In genomic region chr6:111555041-111555440, GRCh38 we compare ENCODE assay signal across 11 cellular contexts. TPM values are rescaled to one million over a fixed set of nuclear protein-coding genes. Genes with fewer than 3 reads are reported as not detected.
DNase-seq lines count a peak whose midpoint lies in the region; TF ChIP-seq lines count a peak whose summit lies in the region.
"Had no signal": no experiment of that assay in that cellular context is flagged by ENCODE, and none has a peak within 500 bp of the region (broad histone marks: within the 10 kb centered on the region; RNA-seq: fewer than 3 reads in every experiment).

No MANE protein-coding gene starts in this region.

- peak; percentile 20 for TF ChIP-seq CTCF in fibroblast of mammary gland (conservative IDR thresholded peaks at IDR 0.05; ENCODE audit: control insufficient read depth, insufficient read depth, low read depth, low read length)
- TF ChIP-seq CTCF in colonic mucosa (IDR thresholded peaks at IDR 0.05) = no peak
- no peak for TF ChIP-seq CTCF in smooth muscle cell (IDR thresholded peaks at IDR 0.05; ENCODE audit: borderline replicate concordance, insufficient read depth, poor library complexity, severe bottlenecking)

- no peaks in the 10 kb centered on the region for H3K79me2 ChIP-seq in smooth muscle cell (ENCODE audit: low read depth)

- intact Hi-C loops in colonic mucosa (cut with DNase I) = no loop called here

- no peaks in the 10 kb centered on the region for H3K27me3 ChIP-seq in colonic mucosa
- no peaks in the 10 kb centered on the region for H3K27me3 ChIP-seq in smooth muscle cell (ENCODE audit: low read depth)

- H4K20me1 ChIP-seq in smooth muscle cell (ENCODE audit: low read depth) = no peaks in the 10 kb centered on the region

- no peak overlapping the region for H3K4me2 ChIP-seq in smooth muscle cell

- DNase-seq in Ammon's horn (ENCODE audit: low spot score) = peak; percentile 47
- DNase-seq in NCI-H446 (lab: John Stamatoyannopoulos, UW) = peak; percentile 40 to 83
- peak; percentile 94 for DNase-seq in fibroblast of mammary gland (ENCODE audit: low read depth)
- DNase-seq in renal cortical epithelial cell (ENCODE audit: low read depth) = peak; percentile 57
- DNase-seq in activated CD8-positive, alpha-beta memory T cell treated with anti-CD3 and anti-CD28 coated beads, Interleukin-2, amount 50 U/mL, for 48 hours = no peak
- DNase-seq in colonic mucosa = no peak
- DNase-seq in smooth muscle cell (lab: John Stamatoyannopoulos, UW; ENCODE audit: unreplicated experiment) = no peak
- DNase-seq in HEK293T (ENCODE audit: extremely low spot score) = no peak
- DNase-seq: activated T-cell treated with anti-CD3 and anti-CD28 coated beads, Interleukin-2, amount 50 U/mL, for 4 hours; left colon; T-helper 2 cell had no signal

- H3K27ac ChIP-seq in colonic mucosa (no peak overlapping the region), smooth muscle cell (ENCODE audit: low read depth) (no peak overlapping the region)

- H3K9ac ChIP-seq in colonic mucosa (ENCODE audit: low read depth in 2 of 2, low read length in 2 of 2) (no peak overlapping the region), smooth muscle cell (ENCODE audit: low read depth) (no peak overlapping the region)

- 89% methylated on average over 2 of the region's 2 CpGs for WGBS in smooth muscle cell (ENCODE audit: low lambda C conversion rate)

- peaks cover 13% of the 10 kb centered on the region for H3F3A ChIP-seq in smooth muscle cell (ENCODE audit: low read depth)

- no peaks in the 10 kb centered on the region for H3K36me3 ChIP-seq in colonic mucosa
- H3K36me3 ChIP-seq in smooth muscle cell (ENCODE audit: low read depth) = no peaks in the 10 kb centered on the region

- no peak overlapping the region for H2AFZ ChIP-seq in smooth muscle cell (ENCODE audit: low read depth)

- POLR2A ChIA-PET in HEK293T (lab: Yijun Ruan, JAX) = no interaction called here

- H3K4me1 ChIP-seq in colonic mucosa (peaks cover 9% of the 10 kb centered on the region), smooth muscle cell (ENCODE audit: low read depth) (peaks cover 23% of the 10 kb centered on the region)

- CTCF ChIA-PET in HEK293T (lab: Yijun Ruan, JAX) = interaction anchor here (1.1 kb wide), 1 partner anchor 51 kb away, joined by 3 read pairs; the partner anchor contains the start of gene TRAF3IP2

- H3K9me3 ChIP-seq in colonic mucosa (no peaks in the 10 kb centered on the region), smooth muscle cell (replicated peaks; ENCODE audit: low read depth) (no peaks in the 10 kb centered on the region)

- no peak overlapping the region for H3K4me3 ChIP-seq in fibroblast of mammary gland (ENCODE audit: control insufficient read depth, low read depth, low read length)
- no peak overlapping the region for H3K4me3 ChIP-seq in colonic mucosa
- no peak overlapping the region for H3K4me3 ChIP-seq in smooth muscle cell

TF ChIP-seq in HEK293T, 16 proteins besides CTCF, POLR2A, EP300 and RAD21:
- no peak for TF ChIP-seq HDGF (IDR thresholded peaks at IDR 0.05; ENCODE audit: borderline replicate concordance)
- TF ChIP-seq ZNF384 (IDR thresholded peaks at IDR 0.05) = no peak
- no peak for TF ChIP-seq SUZ12 (IDR thresholded peaks at IDR 0.05)
- no peak for TF ChIP-seq FOXM1 (IDR thresholded peaks at IDR 0.05; ENCODE audit: borderline replicate concordance)
- no peak for TF ChIP-seq BHLHE40 (IDR thresholded peaks at IDR 0.05; ENCODE audit: borderline replicate concordance)
- no peak for TF ChIP-seq TARDBP (IDR thresholded peaks at IDR 0.05)
- no peak for TF ChIP-seq SP1 (IDR thresholded peaks at IDR 0.05)
TF ChIP-seq in HEK293T: peak in this region for 0.

RNA-seq across cellular contexts. Expression of gene TRAF3IP2, which starts 50.6 kb away (rescaled TPM):
- total RNA-seq in renal cortical epithelial cell = 16.6 and 23.4 TPM in 2 replicates
- 10 to 100 TPM; 62.0 to 66.6 TPM for total RNA-seq in colonic mucosa
- total RNA-seq in smooth muscle cell = 13.1 and 21.2 TPM in 2 replicates
- 10.2 and 17.1 TPM in 2 replicates for polyA plus RNA-seq in smooth muscle cell

Comparison
In these comparisons a context has a peak if more than half of its experiments do, and no peak if none do; other contexts are left out.
1. DNase-seq: peak in Ammon's horn (single experiment), NCI-H446 (2 of 2), fibroblast of mammary gland (single experiment) and renal cortical epithelial cell (single experiment); none in activated CD8-positive, alpha-beta memory T cell treated with anti-CD3 and anti-CD28 coated beads, Interleukin-2, amount 50 U/mL, for 48 hours (single experiment), colonic mucosa (single experiment), smooth muscle cell (single experiment) and HEK293T (single experiment).